Comparison of ENCODE assay signal across 1 cellular context in genomic region chr9:112443200-112443599, GRCh38.
TF ChIP-seq lines count a peak whose summit lies in the region.

No MANE protein-coding gene starts in this region.

TF ChIP-seq in SK-N-SH treated with all-trans-retinoic acid at 6 μM for 48 hours, 23 proteins besides CTCF, POLR2A, EP300 and RAD21 (continued from another document):
- TF ChIP-seq RARB (CRISPR knock-in tag; IDR thresholded peaks at IDR 0.05) (no peak), ZNF70 (CRISPR knock-in tag; IDR thresholded peaks at IDR 0.05) (no peak), CREB5 (CRISPR knock-in tag; IDR thresholded peaks at IDR 0.05; ENCODE audit: low read depth) (no peak), CSRNP3 (CRISPR knock-in tag; IDR thresholded peaks at IDR 0.05) (no peak)
